In the genomic region with DNA sequence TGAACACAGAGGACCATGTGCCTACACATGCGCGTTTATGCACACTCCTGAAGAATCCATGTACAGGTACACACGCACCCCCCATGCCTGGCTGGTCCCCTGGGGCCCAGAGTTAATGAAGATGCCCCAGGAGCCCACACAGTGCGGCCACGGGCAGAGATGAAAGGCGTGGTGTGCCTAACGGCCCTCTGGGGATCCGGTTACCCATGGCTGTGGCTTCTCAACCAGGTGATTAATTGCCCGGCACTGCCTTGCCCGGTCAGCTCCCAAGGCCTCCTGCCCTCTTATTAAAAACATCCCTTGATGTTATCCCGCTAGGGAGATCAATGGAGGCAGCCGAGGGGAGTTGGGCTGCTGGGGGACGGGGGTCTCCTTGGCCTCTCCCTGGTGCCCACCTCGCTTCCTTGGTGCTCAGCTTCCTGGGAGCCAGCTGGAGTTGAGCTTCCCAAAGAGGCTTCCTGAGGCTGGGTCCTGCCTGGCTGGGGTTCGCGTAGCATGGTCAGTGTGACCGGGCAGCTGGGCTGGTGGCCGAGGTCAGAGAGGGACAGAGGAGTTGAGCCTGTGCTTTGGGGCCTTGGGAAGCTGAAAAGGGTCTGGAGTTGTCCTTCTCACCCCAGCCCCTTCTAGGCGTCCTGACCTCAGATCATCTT, we compare ENCODE assay signal across 16 cellular contexts.
"Had no signal": no experiment of that assay in that cellular context is flagged by ENCODE, and none has a peak within 500 bp of the region (broad histone marks: within the 10 kb centered on the region; RNA-seq: fewer than 3 reads in every experiment).

No MANE protein-coding gene starts in this region.

- H3K27ac ChIP-seq: body of pancreas, coronary artery, foreskin keratinocyte, parathyroid adenoma, upper lobe of left lung had no signal

- H3K9me3 ChIP-seq: body of pancreas, upper lobe of left lung had no signal

- H3K36me3 ChIP-seq: upper lobe of left lung had no signal

- H3K27me3 ChIP-seq: body of pancreas, upper lobe of left lung had no signal

- ATAC-seq: activated CD4-positive, CD25-positive, alpha-beta regulatory T cell treated with anti-CD3 and anti-CD28 coated beads, Interleukin-2, amount 50 U/mL, for 24 hours; body of pancreas; foreskin keratinocyte had no signal

- H3K4me1 ChIP-seq: body of pancreas, foreskin keratinocyte, parathyroid adenoma had no signal

- DNase-seq: activated CD4-positive, alpha-beta T cell treated with anti-CD3 and anti-CD28 coated beads, Interleukin-2, amount 50 U/mL, for 1 hour; activated naive CD8-positive, alpha-beta T cell treated with anti-CD3 and anti-CD28 coated beads for 36 hours; amygdala; body of pancreas; caudate nucleus; effector CD4-positive, alpha-beta T cell; foreskin keratinocyte; stimulated activated CD4-positive, alpha-beta T cell treated with anti-CD3 and anti-CD28 coated beads, Interleukin-15, amount 100 ng/mL, for 24 hours; stimulated activated CD4-positive, alpha-beta T cell treated with anti-CD3 and anti-CD28 coated beads, Interleukin-4, amount 100 ng/mL, for 4 hours; T-cell; T1000 had no signal

- H3K4me3 ChIP-seq: body of pancreas, coronary artery, lung, upper lobe of left lung had no signal
